In the genomic region with DNA sequence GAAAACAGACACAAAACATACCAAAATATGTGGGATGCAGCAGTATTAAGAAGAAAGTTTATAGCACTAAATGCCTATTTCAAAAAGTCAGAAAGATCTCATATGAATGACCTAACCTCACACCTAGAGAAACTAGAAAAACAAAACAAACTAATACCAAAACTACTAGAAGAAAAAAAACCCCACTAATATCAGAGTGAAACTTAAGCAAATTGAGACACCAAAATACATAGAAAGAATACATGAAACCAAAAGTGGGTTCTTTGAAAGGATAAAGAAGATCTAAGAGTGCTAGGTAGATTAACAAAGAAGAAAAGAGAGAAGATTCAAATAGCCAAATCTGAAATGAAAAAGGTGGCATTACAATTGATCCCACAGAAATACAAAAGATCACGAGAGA, we compare ENCODE assay signal across 14 cellular contexts.
DNase-seq lines count a peak whose midpoint lies in the region; ATAC-seq lines count a peak whose summit lies in the region.
"Had no signal": no experiment of that assay in that cellular context is flagged by ENCODE, and none has a peak within 500 bp of the region (broad histone marks: within the 10 kb centered on the region; RNA-seq: fewer than 3 reads in every experiment).

No MANE protein-coding gene starts in this region.

- no peaks in the 10 kb centered on the region for H3K36me3 Mint-ChIP-seq in activated T-cell treated with anti-CD3 and anti-CD28 coated beads, Interleukin-2, amount 50 U/mL, for 72 hours (ENCODE audit: insufficient read depth in 2 of 2)

- H3K27me3 Mint-ChIP-seq in activated T-cell treated with anti-CD3 and anti-CD28 coated beads, Interleukin-2, amount 50 U/mL, for 72 hours (ENCODE audit: low read depth): peaks cover 5% of the 10 kb centered on the region

- no peaks in the 10 kb centered on the region for H3K4me1 Mint-ChIP-seq in activated T-cell treated with anti-CD3 and anti-CD28 coated beads, Interleukin-2, amount 50 U/mL, for 72 hours (ENCODE audit: low read depth)

- H3K9me3 Mint-ChIP-seq in activated T-cell treated with anti-CD3 and anti-CD28 coated beads, Interleukin-2, amount 50 U/mL, for 72 hours: peaks cover 5 to 6% of the 10 kb centered on the region in 2 donors
- H3K9me3 Mint-ChIP-seq: activated naive CD4-positive, alpha-beta T cell treated with anti-CD3 and anti-CD28 coated beads for 36 hours; T-helper 1 cell treated with Interleukin-12 subunit alpha and Interleukin-12 subunit beta and Interleukin-4 antibody, amounts not matched to agents 30 μg/mL and 1 μg/mL, for 36 hours had no signal

- ATAC-seq in GM18499 (IDR thresholded peaks at IDR 0.05; ENCODE audit: insufficient read depth, unreplicated experiment) (peak; percentile 88), GM19452 (IDR thresholded peaks at IDR 0.05; ENCODE audit: unreplicated experiment) (peak; percentile 75), HG02759 (IDR thresholded peaks at IDR 0.05; ENCODE audit: unreplicated experiment) (peak; percentile 63), HG03342 (IDR thresholded peaks at IDR 0.05; ENCODE audit: unreplicated experiment) (peak; percentile 64), Right ventricle myocardium superior (ENCODE audit: poor library complexity) (no peak)
- no peak for ATAC-seq in activated T-cell treated with anti-CD3 and anti-CD28 coated beads, Interleukin-2, amount 50 U/mL, for 72 hours (replicated peaks in 1 of 2)

- H3K27ac Mint-ChIP-seq in activated T-cell treated with anti-CD3 and anti-CD28 coated beads, Interleukin-2, amount 50 U/mL, for 72 hours: no peak overlapping the region
- H3K27ac Mint-ChIP-seq: activated naive CD4-positive, alpha-beta T cell treated with anti-CD3 and anti-CD28 coated beads for 36 hours; T-helper 1 cell treated with Interleukin-12 subunit alpha and Interleukin-12 subunit beta and Interleukin-4 antibody, amounts not matched to agents 30 μg/mL and 1 μg/mL, for 36 hours had no signal

- H3K4me3 Mint-ChIP-seq in activated T-cell treated with anti-CD3 and anti-CD28 coated beads, Interleukin-2, amount 50 U/mL, for 72 hours: no peak overlapping the region
- H3K4me3 Mint-ChIP-seq: activated naive CD4-positive, alpha-beta T cell treated with anti-CD3 and anti-CD28 coated beads for 36 hours; T-helper 1 cell treated with Interleukin-12 subunit alpha and Interleukin-12 subunit beta and Interleukin-4 antibody, amounts not matched to agents 30 μg/mL and 1 μg/mL, for 36 hours had no signal

- DNase-seq in NCI-H128 (lab: John Stamatoyannopoulos, UW; ENCODE audit: unreplicated experiment): no peak
- no peak for DNase-seq in Right ventricle myocardium superior
- no peak for DNase-seq in activated T-cell treated with anti-CD3 and anti-CD28 coated beads, Interleukin-2, amount 50 U/mL, for 72 hours
- no peak for DNase-seq in activated CD4-positive, CD25-positive, alpha-beta regulatory T cell (lab: John Stamatoyannopoulos, UW)
- DNase-seq: activated CD4-positive, alpha-beta T cell treated with anti-CD3 and anti-CD28 coated beads, Interleukin-2, amount 50 U/mL, for 48 hours; activated naive CD4-positive, alpha-beta T cell treated with anti-CD3 and anti-CD28 coated beads for 36 hours; DMS79 treated with DMSO at 0.1 percent for 48 hours; NCI-H146; trophoblast cell had no signal

- intact Hi-C loops in Right ventricle myocardium superior (cut with DNase I): no loop called here

Comparison
In these comparisons a context has a peak if more than half of its experiments do, and no peak if none do; other contexts are left out.
1. ATAC-seq: peak in GM18499 (single experiment), GM19452 (single experiment), HG02759 (single experiment) and HG03342 (single experiment); none in Right ventricle myocardium superior (single experiment) and activated T-cell treated with anti-CD3 and anti-CD28 coated beads, Interleukin-2, amount 50 U/mL, for 72 hours (0 of 2).